Comparison of ENCODE assay signal across 8 cellular contexts in genomic region chr6:10528170-10528981, GRCh38. TPM values are rescaled to one million over a fixed set of nuclear protein-coding genes. Genes with fewer than 3 reads are reported as not detected.
A peak's percentile ranks its signal among the peaks of the same experiment; 100 is the strongest.
DNase-seq lines count a peak whose midpoint lies in the region; ATAC-seq, FAIRE-seq and TF ChIP-seq lines count a peak whose summit lies in the region.

No MANE protein-coding gene starts in this region.

- no peak overlapping the region for H4K12ac ChIP-seq in trophoblast cell (ENCODE audit: low read depth, low read length)

- peak; percentile 16; the same call in 1 of the 3 replicates for TF ChIP-seq CTCF in GM12872 (IDR thresholded peaks at IDR 0.05; ENCODE audit: insufficient read depth, low read depth, low read length)

- H3K79me1 ChIP-seq in trophoblast cell (ENCODE audit: low read length), result peaks cover 10% of the 10 kb centered on the region

- no peak overlapping the region for H3K27ac ChIP-seq in trophoblast cell (ENCODE audit: low read depth, low read length)

- no peaks in the 10 kb centered on the region for H3K27me3 ChIP-seq in trophoblast cell (ENCODE audit: insufficient read depth, low read length)

- H3K4me3 ChIP-seq in trophoblast cell (ENCODE audit: low read depth, low read length), result no peak overlapping the region

- H2AFZ ChIP-seq in trophoblast cell (ENCODE audit: insufficient read depth, low read length, poor library complexity), result no peak overlapping the region

- no peak overlapping the region for H3K4ac ChIP-seq in trophoblast cell (ENCODE audit: low read depth, low read length)

- H2BK5ac ChIP-seq in trophoblast cell (ENCODE audit: low read depth, low read length, poor library complexity), result peak overlapping the region; percentile 14

- H3K9ac ChIP-seq in trophoblast cell (ENCODE audit: low read length), result no peak overlapping the region

- H3K18ac ChIP-seq in trophoblast cell (ENCODE audit: low read length), result peak overlapping the region; percentile 48

- no CpG with 5 or more reads among the region's 11 CpGs for WGBS in trophoblast cell (ENCODE audit: extremely low coverage, insufficient coverage, insufficient read length)

- ATAC-seq in GM21619 (IDR thresholded peaks at IDR 0.05; ENCODE audit: unreplicated experiment), result peak; percentile 56
- ATAC-seq in esophagus mucosa, result peak; percentile 22

- no peaks in the 10 kb centered on the region for H3K9me3 ChIP-seq in trophoblast cell (ENCODE audit: insufficient read depth, low read depth, low read length)

- H4K91ac ChIP-seq in trophoblast cell (ENCODE audit: low read depth, low read length), result peak overlapping the region; percentile 33

- H2AK5ac ChIP-seq in trophoblast cell (ENCODE audit: low read length), result no peak overlapping the region

- H3K79me2 ChIP-seq in trophoblast cell (ENCODE audit: control insufficient read depth, insufficient read depth, low read length, poor library complexity), result peaks cover 3% of the 10 kb centered on the region

- peak overlapping the region; percentile 42 for H4K8ac ChIP-seq in trophoblast cell (ENCODE audit: low read depth, low read length)

- peaks cover 6 to 10% of the 10 kb centered on the region in 2 experiments for H3K36me3 ChIP-seq in trophoblast cell (ENCODE audit: control insufficient read depth in 1 of 2, insufficient read depth in 2 of 2, low read length in 2 of 2)

- peak overlapping the region; percentile 55 for H2BK120ac ChIP-seq in trophoblast cell (ENCODE audit: insufficient read depth, low read length, poor library complexity)

- H2BK12ac ChIP-seq in trophoblast cell (ENCODE audit: low read length), result peak overlapping the region; percentile 30

- DNase-seq in HuH-7 (ENCODE audit: low spot score) (peak; percentile 54), UCSD-AML1 (lab: John Stamatoyannopoulos, UW; ENCODE audit: unreplicated experiment) (peak; percentile 29), trophoblast cell (no peak), frontal cortex (ENCODE audit: low spot score in 2 of 2) (no peak), 8988T (no peak)

- no peak overlapping the region for H3K4me2 ChIP-seq in trophoblast cell (ENCODE audit: low read length)

- H3K4me1 ChIP-seq in trophoblast cell (ENCODE audit: control insufficient read depth in 1 of 2, insufficient read depth in 2 of 2, low read length in 2 of 2), result peaks cover 5 to 8% of the 10 kb centered on the region in 2 experiments

- H3K14ac ChIP-seq in trophoblast cell (ENCODE audit: low read length), result peak overlapping the region; percentile 41

- H3K23ac ChIP-seq in trophoblast cell (ENCODE audit: low read length), result no peak overlapping the region

- FAIRE-seq in frontal cortex (lab: Jason Lieb, UNC), result no peak

RNA-seq across cellular contexts. Expression of gene GCNT2, which starts 7.2 kb away (rescaled TPM):
- total RNA-seq in esophagus mucosa (8.1 TPM), frontal cortex (19.2 TPM)
- 16.5 and 17.2 TPM in 2 replicates for polyA plus RNA-seq in trophoblast cell (2013)

Comparison
In these comparisons a context has a peak if more than half of its experiments do, and no peak if none do; other contexts are left out.
1. DNase-seq: peak in HuH-7 (single experiment) and UCSD-AML1 (single experiment); none in trophoblast cell (0 of 2), frontal cortex (0 of 2) and 8988T (single experiment).